In genomic region chr12:56709759-56710376, GRCh38 we compare ENCODE assay signal across 20 cellular contexts. TPM values are rescaled to one million over a fixed set of nuclear protein-coding genes. Genes with fewer than 3 reads are reported as not detected.
DNase-seq lines count a peak whose midpoint lies in the region; ATAC-seq and TF ChIP-seq lines count a peak whose summit lies in the region.
"Had no signal": no experiment of that assay in that cellular context is flagged by ENCODE, and none has a peak within 500 bp of the region (broad histone marks: within the 10 kb centered on the region; RNA-seq: fewer than 3 reads in every experiment).

No MANE protein-coding gene starts in this region.

- peaks cover 29% of the 10 kb centered on the region for H3K36me3 ChIP-seq in ACC112 (ENCODE audit: insufficient read depth, low read length)
- peaks cover 41% of the 10 kb centered on the region for H3K36me3 ChIP-seq in SK-N-MC (ENCODE audit: insufficient read depth, low read length)
- peaks cover 41% of the 10 kb centered on the region for H3K36me3 ChIP-seq in mesodermal cell (ENCODE audit: control insufficient read depth, insufficient read depth, low read length)

- H3K27ac ChIP-seq in ACC112 (ENCODE audit: low read depth, low read length), result 0 out of 2 replicates have a peak overlapping the region, but pooled peaks have one; percentile 15
- no peak overlapping the region for H3K27ac ChIP-seq in CD4-positive, alpha-beta T cell (ENCODE audit: low read depth, low read length)
- H3K27ac ChIP-seq in SK-N-MC, result peak overlapping the region; percentile 76
- H3K27ac ChIP-seq in mesodermal cell (ENCODE audit: low read depth, low read length, severe bottlenecking), result peak overlapping the region; percentile 47
- H3K27ac ChIP-seq: GM23248, parathyroid adenoma, testis had no signal

- CTCF ChIA-PET in CD4-positive, alpha-beta T cell (lab: Charles Lee), result no interaction called here

- intact Hi-C loops in CD4-positive, alpha-beta T cell (cut with DNase I, micrococcal nuclease), result no loop called here

- H3K4me3 ChIP-seq in ACC112 (ENCODE audit: low read depth, low read length) (no peak overlapping the region), SK-N-MC (no peak overlapping the region), mesodermal cell (ENCODE audit: extremely low read depth, insufficient read depth, low read length, poor library complexity, severe bottlenecking) (no peak overlapping the region)
- H3K4me3 ChIP-seq: GM23248, testis had no signal

- no peak for ATAC-seq in CD4-positive, alpha-beta T cell (ENCODE audit: poor library complexity)

- 83 to 90% methylated on average over 2 to 4 of the region's 5 CpGs for WGBS in mesodermal cell (ENCODE audit: insufficient coverage in 2 of 2), 2 experiments

- POLR2A ChIA-PET in CD4-positive, alpha-beta T cell (lab: Charles Lee), result interaction anchor here (0.6 to 1.4 kb wide), 4 partner anchors 15 to 98 kb away, joined by 3 to 5 read pairs (median 3); partner anchors contain the start of genes NACA and PTGES3

- H3K36me3 Mint-ChIP-seq in CD4-positive, alpha-beta T cell (ENCODE audit: low read depth), result peaks cover 35% of the 10 kb centered on the region

- H3K27ac Mint-ChIP-seq in CD4-positive, alpha-beta T cell, result peak overlapping the region; percentile 39

- H3K79me2 ChIP-seq in ACC112 (ENCODE audit: control insufficient read depth, insufficient read depth, low read length, unreplicated experiment), result peaks cover 9% of the 10 kb centered on the region
- H3K79me2 ChIP-seq: parathyroid adenoma had no signal

- TF ChIP-seq CTCF in CD4-positive, alpha-beta T cell (IDR thresholded peaks at IDR 0.05), result no peak

- DNase-seq in CD4-positive, alpha-beta T cell, result no peak
- DNase-seq in SK-N-MC (ENCODE audit: low read depth, low spot score), result no peak
- no peak for DNase-seq in epidermal melanocyte (ENCODE audit: insufficient read length, low spot score)
- DNase-seq in OCI-M2 (lab: John Stamatoyannopoulos, UW; ENCODE audit: unreplicated experiment), result no peak
- DNase-seq in stimulated activated CD4-positive, alpha-beta T cell treated with anti-CD3 and anti-CD28 coated beads, Interleukin-4, amount 100 ng/mL, for 1 hour, result no peak
- DNase-seq: activated CD4-positive, alpha-beta T cell treated with anti-CD3 and anti-CD28 coated beads for 1 hour; activated naive CD4-positive, alpha-beta T cell treated with Interleukin-2 at 50 U/mL for 16 hours; DMS53; GM23248; mammary epithelial cell; MV-4-11; NCI-H2081; NCI-H510A; stimulated activated CD4-positive, alpha-beta T cell treated with anti-CD3 and anti-CD28 coated beads, Interleukin-4, amount 100 ng/mL, for 4 hours; T-helper 9 cell; testis had no signal

- H3K4me1 ChIP-seq in ACC112 (ENCODE audit: control insufficient read depth, insufficient read depth, low read length, unreplicated experiment), result no peaks in the 10 kb centered on the region
- no peaks in the 10 kb centered on the region for H3K4me1 ChIP-seq in mesodermal cell (ENCODE audit: control insufficient read depth, insufficient read depth, low read length, poor library complexity, severe bottlenecking)
- H3K4me1 ChIP-seq: parathyroid adenoma, testis had no signal

- no peaks in the 10 kb centered on the region for H3K27me3 Mint-ChIP-seq in CD4-positive, alpha-beta T cell
- H3K27me3 Mint-ChIP-seq: IgD-negative memory B cell had no signal

- no peak overlapping the region for H3K4me3 Mint-ChIP-seq in CD4-positive, alpha-beta T cell
- H3K4me3 Mint-ChIP-seq: IgD-negative memory B cell had no signal

- no peak overlapping the region for H2AFZ ChIP-seq in ACC112 (ENCODE audit: low read length, unreplicated experiment)
- H2AFZ ChIP-seq: GM23248, parathyroid adenoma had no signal

- H3K27me3 ChIP-seq in ACC112 (ENCODE audit: insufficient read depth, low read length), result no peaks in the 10 kb centered on the region
- H3K27me3 ChIP-seq in CD4-positive, alpha-beta T cell (ENCODE audit: control insufficient read depth, insufficient read depth, low read length), result no peaks in the 10 kb centered on the region
- H3K27me3 ChIP-seq: testis had no signal

- H3K9me3 Mint-ChIP-seq in CD4-positive, alpha-beta T cell, result no peaks in the 10 kb centered on the region
- H3K9me3 Mint-ChIP-seq: IgD-negative memory B cell had no signal

- H3K9ac ChIP-seq in SK-N-MC (ENCODE audit: insufficient read length), result no peak overlapping the region
- H3K9ac ChIP-seq: GM23248, parathyroid adenoma had no signal

- H3K4me1 Mint-ChIP-seq in CD4-positive, alpha-beta T cell (ENCODE audit: low read depth), result peaks cover 6% of the 10 kb centered on the region

- no peaks in the 10 kb centered on the region for H3K9me3 ChIP-seq in CD4-positive, alpha-beta T cell (ENCODE audit: control insufficient read depth, low read length)
- H3K9me3 ChIP-seq in SK-N-MC (ENCODE audit: low read depth, low read length), result no peaks in the 10 kb centered on the region
- no peaks in the 10 kb centered on the region for H3K9me3 ChIP-seq in mesodermal cell (ENCODE audit: control insufficient read depth, low read length)
- H3K9me3 ChIP-seq: testis had no signal

RNA-seq across cellular contexts. Expression of gene NACA, which starts 15.2 kb away (rescaled TPM):
- total RNA-seq in CD4-positive, alpha-beta T cell, result 1,000 to 10,000 TPM; 1,441 to 1,479 TPM
- 1,371 TPM for polyA plus RNA-seq in mesodermal cell (2013, experiment 1 of 2)
- polyA plus RNA-seq in mesodermal cell (2013, experiment 2 of 2), result 1,422 TPM

RNA-seq across cellular contexts. Expression of gene PTGES3, which starts 21.8 kb away (rescaled TPM):
- 100 to 1,000 TPM; 146 to 154 TPM for total RNA-seq in CD4-positive, alpha-beta T cell
- polyA plus RNA-seq in mesodermal cell (2013, experiment 1 of 2), result 279 TPM
- polyA plus RNA-seq in mesodermal cell (2013, experiment 2 of 2), result 307 TPM

RNA-seq across cellular contexts. Expression of gene PRIM1, which starts 42.3 kb away (rescaled TPM):
- 1 to 10 TPM; 5.3 to 6.1 TPM for total RNA-seq in CD4-positive, alpha-beta T cell
- 23.2 TPM for polyA plus RNA-seq in mesodermal cell (2013, experiment 1 of 2)
- 30.6 TPM for polyA plus RNA-seq in mesodermal cell (2013, experiment 2 of 2)

RNA-seq across cellular contexts. Expression of gene HSD17B6, which starts 53.3 kb away (rescaled TPM):
- total RNA-seq in CD4-positive, alpha-beta T cell, result not detected
- 1.9 TPM for polyA plus RNA-seq in mesodermal cell (2013, experiment 1 of 2)
- polyA plus RNA-seq in mesodermal cell (2013, experiment 2 of 2), result 1.2 TPM
